ENCODE assay signal across 20 cellular contexts in genomic region chr12:131493068-131493826, GRCh38.
"Had no signal": no experiment of that assay in that cellular context is flagged by ENCODE, and none has a peak within 500 bp of the region (broad histone marks: within the 10 kb centered on the region; RNA-seq: fewer than 3 reads in every experiment).

No MANE protein-coding gene starts in this region.

- H3K27ac ChIP-seq: neural progenitor cell, suprapubic skin, vagina had no signal

- H3K9ac ChIP-seq: neural progenitor cell had no signal

- ATAC-seq: activated CD8-positive, alpha-beta T cell treated with anti-CD3 and anti-CD28 coated beads for 36 hours; activated naive CD8-positive, alpha-beta T cell treated with anti-CD3 and anti-CD28 coated beads, Interleukin-2, amount 50 U/mL, for 24 hours; naive thymus-derived CD4-positive, alpha-beta T cell had no signal

- FAIRE-seq: colon, endometrium, keratinocyte, TTC549 had no signal

- H3K36me3 ChIP-seq: neural progenitor cell, suprapubic skin, vagina had no signal

- H2AFZ ChIP-seq: neural progenitor cell had no signal

- H3K27me3 ChIP-seq: neural progenitor cell, suprapubic skin, vagina had no signal

- H3K4me2 ChIP-seq: neural progenitor cell had no signal

- H3K9me3 ChIP-seq: suprapubic skin, vagina had no signal

- H3K4me3 ChIP-seq: neural progenitor cell, suprapubic skin, vagina had no signal

- DNase-seq: activated CD4-positive, alpha-beta T cell treated with anti-CD3 and anti-CD28 coated beads for 48 hours; activated CD8-positive, alpha-beta T cell treated with anti-CD3 and anti-CD28 coated beads for 36 hours; activated naive CD4-positive, alpha-beta T cell treated with anti-CD3 and anti-CD28 coated beads, Interleukin-2, amount 10 ng/mL, durations not matched to agents 7 days and 5 days; activated naive CD8-positive, alpha-beta T cell treated with anti-CD3 and anti-CD28 coated beads, Interleukin-2, amount 50 U/mL, for 24 hours; anterior cingulate cortex; caudate nucleus; foreskin melanocyte; glutamatergic neuron; hypothalamus; naive thymus-derived CD4-positive, alpha-beta T cell; stimulated activated CD4-positive, alpha-beta T cell treated with anti-CD3 and anti-CD28 coated beads, Interleukin-12 subunit alpha, Interleukin-12 subunit beta, amount 100 ng/mL, for 4 hours; stimulated activated CD4-positive, alpha-beta T cell treated with anti-CD3 and anti-CD28 coated beads, Interleukin-2, amount 100 ng/mL, for 24 hours; trophoblast cell had no signal

- H3K4me1 ChIP-seq: neural progenitor cell had no signal
